9 cellular contexts compared by ENCODE assay signal in genomic region chr1:36304970-36305914, GRCh38. TPM values are rescaled to one million over a fixed set of nuclear protein-coding genes. Genes with fewer than 3 reads are reported as not detected.
A peak's percentile ranks its signal among the peaks of the same experiment; 100 is the strongest.
DNase-seq lines count a peak whose midpoint lies in the region; ATAC-seq and TF ChIP-seq lines count a peak whose summit lies in the region.
"Had no signal": no experiment of that assay in that cellular context is flagged by ENCODE, and none has a peak within 500 bp of the region (broad histone marks: within the 10 kb centered on the region; RNA-seq: fewer than 3 reads in every experiment).

No MANE protein-coding gene starts in this region.

- H3K4me1 Mint-ChIP-seq in Calu3 (ENCODE audit: low read depth, unreplicated experiment) (peaks cover 12% of the 10 kb centered on the region), endodermal cell (peaks cover 21% of the 10 kb centered on the region)

- DNase-seq in Calu3 (no peak), endodermal cell (peak; percentile 58), prostate gland (ENCODE audit: low spot score) (no peak), GDM1 (lab: John Stamatoyannopoulos, UW) (no peak), GOT3 (lab: John Stamatoyannopoulos, UW) (no peak)

- no peak for ATAC-seq in GM18511 (IDR thresholded peaks at IDR 0.05; ENCODE audit: unreplicated experiment)
- no peak for ATAC-seq in HG03196 (IDR thresholded peaks at IDR 0.05; ENCODE audit: unreplicated experiment)

- H3K9me3 Mint-ChIP-seq in Calu3 (ENCODE audit: low read depth, unreplicated experiment) (no peaks in the 10 kb centered on the region), endodermal cell (no peaks in the 10 kb centered on the region)

- H3K4me3 ChIP-seq in SU-DHL-6 (ENCODE audit: insufficient read depth, low read length, poor library complexity, severe bottlenecking) (no peak overlapping the region), endodermal cell (ENCODE audit: low read length) (no peak overlapping the region), prostate gland (no peak overlapping the region)

- H4K20me1 ChIP-seq in SU-DHL-6 (ENCODE audit: low read depth, low read length) = no peaks in the 10 kb centered on the region

- no peak overlapping the region for H3K4me2 ChIP-seq in SU-DHL-6 (ENCODE audit: low read depth, low read length, poor library complexity, severe bottlenecking)

- peaks cover 18% of the 10 kb centered on the region for H3F3A ChIP-seq in SU-DHL-6 (ENCODE audit: insufficient read depth)

- BruUV-seq in Calu3 (replicated peaks; lab: Mats Ljungman, UMichigan) = no TSS peak

- H3K27me3 ChIP-seq in SU-DHL-6 (ENCODE audit: low read length) = no peaks in the 10 kb centered on the region
- H3K27me3 ChIP-seq in endodermal cell (ENCODE audit: control insufficient read depth, insufficient read depth, low read length, poor library complexity, severe bottlenecking) = no peaks in the 10 kb centered on the region
- no peaks in the 10 kb centered on the region for H3K27me3 ChIP-seq in prostate gland (replicated peaks; ENCODE audit: insufficient read depth)
- H3K27me3 ChIP-seq: dorsolateral prefrontal cortex had no signal

- WGBS in endodermal cell (ENCODE audit: insufficient coverage in 1 of 2, insufficient read length in 1 of 2), 2 experiments = 95 to 96% methylated on average over 5 to 9 of the region's 10 CpGs
- 79% methylated on average over 10 of the region's 10 CpGs for WGBS in prostate gland

- H3K36me3 ChIP-seq in SU-DHL-6 (ENCODE audit: low read length) (peaks cover 14% of the 10 kb centered on the region; the same call in 1 of the 2 replicates), endodermal cell (ENCODE audit: control insufficient read depth, insufficient read depth, low read length) (peaks cover 51% of the 10 kb centered on the region), prostate gland (peaks cover 13 to 24% of the 10 kb centered on the region in 2 donors)

- H3K27ac ChIP-seq in SU-DHL-6 (ENCODE audit: low read depth, low read length) (peak overlapping the region; percentile 1; the same call in 1 of the 2 replicates), endodermal cell (ENCODE audit: low read depth, low read length) (no peak overlapping the region), prostate gland (peak overlapping the region; percentile 85 to 89)

- H3K27ac Mint-ChIP-seq in Calu3 (ENCODE audit: unreplicated experiment) (peak overlapping the region; percentile 13), endodermal cell (peak overlapping the region; percentile 77)

- no peak for TF ChIP-seq CTCF in Calu3 (IDR thresholded peaks at IDR 0.05; ENCODE audit: unreplicated experiment)
- no peak for TF ChIP-seq CTCF in SU-DHL-6 (IDR thresholded peaks at IDR 0.05; ENCODE audit: insufficient read depth, low read length, poor library complexity, severe bottlenecking)
- TF ChIP-seq CTCF in endodermal cell (conservative IDR thresholded peaks at IDR 0.05) = no peak
- no peak for TF ChIP-seq CTCF in prostate gland (IDR thresholded peaks at IDR 0.05)

- H3K9ac ChIP-seq in SU-DHL-6 (ENCODE audit: low read length) (no peak overlapping the region), endodermal cell (ENCODE audit: extremely low read depth, low read length, poor library complexity, severe bottlenecking) (no peak overlapping the region)

- peaks cover 26% of the 10 kb centered on the region for H3K4me1 ChIP-seq in endodermal cell (ENCODE audit: control insufficient read depth, insufficient read depth, low read length)
- peaks cover 2% of the 10 kb centered on the region for H3K4me1 ChIP-seq in prostate gland (replicated peaks)

- no peak for TF ChIP-seq POLR2A in prostate gland (IDR thresholded peaks at IDR 0.05)

- H3K79me2 ChIP-seq in SU-DHL-6 (ENCODE audit: insufficient read depth, low read length) = no peaks in the 10 kb centered on the region

- no peaks in the 10 kb centered on the region for H3K27me3 Mint-ChIP-seq in Calu3 (ENCODE audit: unreplicated experiment)
- H3K27me3 Mint-ChIP-seq in endodermal cell (ENCODE audit: insufficient read depth) = peaks cover 2% of the 10 kb centered on the region

- no peak overlapping the region for H2AFZ ChIP-seq in SU-DHL-6 (ENCODE audit: low read depth, low read length, severe bottlenecking)

- H3K9me3 ChIP-seq in SU-DHL-6 (ENCODE audit: insufficient read depth, low read length) (no peaks in the 10 kb centered on the region), endodermal cell (ENCODE audit: control insufficient read depth, low read length) (no peaks in the 10 kb centered on the region), prostate gland (no peaks in the 10 kb centered on the region)

- peaks cover 80% of the 10 kb centered on the region for H3K36me3 Mint-ChIP-seq in Calu3 (ENCODE audit: insufficient read depth, unreplicated experiment)
- H3K36me3 Mint-ChIP-seq in endodermal cell (ENCODE audit: low read depth) = peaks cover 57% of the 10 kb centered on the region

- intact Hi-C loops in Calu3 (cut with micrococcal nuclease; ENCODE audit: unreplicated experiment) = no loop called here
- intact Hi-C loops in prostate gland (cut with DNase I) = no loop called here

- H3K9me2 ChIP-seq in SU-DHL-6 (replicated peaks; ENCODE audit: insufficient read depth, low read length) = no peaks in the 10 kb centered on the region

- CTCF ChIA-PET in Calu3 (lab: Charles Lee) = interaction anchor here (0.6 to 1.4 kb wide), 2 partner anchors 19 to 52 kb away, joined by 4 read pairs; no protein-coding TSS in a partner anchor

- peak overlapping the region; percentile 88 for H3K4me3 Mint-ChIP-seq in Calu3 (ENCODE audit: low read depth, unreplicated experiment)
- peak overlapping the region; percentile 71 for H3K4me3 Mint-ChIP-seq in endodermal cell

RNA-seq across cellular contexts. Expression of gene SH3D21, which starts 0.9 kb away (rescaled TPM):
- total RNA-seq in Calu3 (2022) (12.1 and 13.2 TPM in 2 replicates), endodermal cell (10 to 100 TPM; 14.7 to 15.5 TPM), prostate gland (10 to 100 TPM in 1 of 2 donors, 1 to 10 TPM in 1; 8.1 to 10.6 TPM)
- polyA plus RNA-seq in endodermal cell (2013, experiment 1 of 2) = 11.3 TPM
- polyA plus RNA-seq in endodermal cell (2013, experiment 2 of 2) = 12.9 TPM

RNA-seq across cellular contexts. Expression of gene EVA1B, which starts 18.2 kb away (rescaled TPM):
- total RNA-seq in Calu3 (2022) (10.1 and 11.2 TPM in 2 replicates), endodermal cell (10 to 100 TPM; 14.1 to 16.3 TPM), prostate gland (10 to 100 TPM; 67.1 to 78.7 TPM)
- polyA plus RNA-seq in endodermal cell (2013, experiment 1 of 2) = 26.5 TPM
- polyA plus RNA-seq in endodermal cell (2013, experiment 2 of 2) = 28.6 TPM
